In the genomic region with DNA sequence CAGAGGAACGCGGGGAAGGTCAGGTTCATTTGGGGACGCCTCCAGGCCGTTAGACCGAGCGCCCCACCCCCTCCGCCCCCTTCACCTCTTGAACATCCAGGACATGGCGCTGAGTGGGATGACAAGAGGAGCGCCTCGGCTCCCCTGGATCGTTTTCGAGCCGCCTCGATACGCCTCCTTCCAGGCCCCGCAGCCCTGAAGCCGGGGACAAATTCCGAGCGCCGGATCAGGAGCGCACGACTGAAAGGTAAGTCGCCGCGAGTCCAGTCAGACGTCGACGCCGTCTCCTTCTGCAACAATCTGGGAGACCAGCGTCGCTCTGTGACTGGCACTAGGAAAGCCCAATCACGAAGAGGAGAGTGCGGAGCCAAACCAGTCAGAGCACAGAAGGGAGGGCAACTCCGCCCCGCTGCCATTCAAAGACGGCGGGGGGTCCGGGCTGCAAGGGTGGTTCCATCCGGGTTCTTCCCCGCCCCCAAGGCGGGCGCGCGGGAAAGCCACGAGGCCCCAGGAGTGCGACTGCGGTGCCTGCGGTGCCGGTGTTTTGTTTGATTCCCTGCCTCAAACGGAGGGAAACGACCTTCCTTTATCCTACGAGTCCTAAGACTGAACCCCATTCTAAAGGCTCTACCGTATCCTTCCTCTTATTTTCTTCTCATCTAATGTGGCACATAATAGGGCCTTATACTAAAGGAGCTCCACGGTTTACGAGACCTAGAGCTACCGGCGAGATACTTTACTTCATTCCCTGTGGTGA, we compare ENCODE assay signal across 8 cellular contexts. TPM values are rescaled to one million over a fixed set of nuclear protein-coding genes. Genes with fewer than 3 reads are reported as not detected.
DNase-seq lines count a peak whose midpoint lies in the region; ATAC-seq and TF ChIP-seq lines count a peak whose summit lies in the region.

A gene with protein sequence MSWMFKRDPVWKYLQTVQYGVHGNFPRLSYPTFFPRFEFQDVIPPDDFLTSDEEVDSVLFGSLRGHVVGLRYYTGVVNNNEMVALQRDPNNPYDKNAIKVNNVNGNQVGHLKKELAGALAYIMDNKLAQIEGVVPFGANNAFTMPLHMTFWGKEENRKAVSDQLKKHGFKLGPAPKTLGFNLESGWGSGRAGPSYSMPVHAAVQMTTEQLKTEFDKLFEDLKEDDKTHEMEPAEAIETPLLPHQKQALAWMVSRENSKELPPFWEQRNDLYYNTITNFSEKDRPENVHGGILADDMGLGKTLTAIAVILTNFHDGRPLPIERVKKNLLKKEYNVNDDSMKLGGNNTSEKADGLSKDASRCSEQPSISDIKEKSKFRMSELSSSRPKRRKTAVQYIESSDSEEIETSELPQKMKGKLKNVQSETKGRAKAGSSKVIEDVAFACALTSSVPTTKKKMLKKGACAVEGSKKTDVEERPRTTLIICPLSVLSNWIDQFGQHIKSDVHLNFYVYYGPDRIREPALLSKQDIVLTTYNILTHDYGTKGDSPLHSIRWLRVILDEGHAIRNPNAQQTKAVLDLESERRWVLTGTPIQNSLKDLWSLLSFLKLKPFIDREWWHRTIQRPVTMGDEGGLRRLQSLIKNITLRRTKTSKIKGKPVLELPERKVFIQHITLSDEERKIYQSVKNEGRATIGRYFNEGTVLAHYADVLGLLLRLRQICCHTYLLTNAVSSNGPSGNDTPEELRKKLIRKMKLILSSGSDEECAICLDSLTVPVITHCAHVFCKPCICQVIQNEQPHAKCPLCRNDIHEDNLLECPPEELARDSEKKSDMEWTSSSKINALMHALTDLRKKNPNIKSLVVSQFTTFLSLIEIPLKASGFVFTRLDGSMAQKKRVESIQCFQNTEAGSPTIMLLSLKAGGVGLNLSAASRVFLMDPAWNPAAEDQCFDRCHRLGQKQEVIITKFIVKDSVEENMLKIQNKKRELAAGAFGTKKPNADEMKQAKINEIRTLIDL (minus strand): TSS at position 302 of the 757 bp plus-strand sequence. CDS start 197 bp downstream, at position 105.

- H3K4me3 ChIP-seq in lower leg skin (ENCODE audit: low read depth, poor library complexity, severe bottlenecking), result peak within 1 kb of the TSS; percentile 65

- peak within 1 kb of the TSS; percentile 90 for H3K4me3 Mint-ChIP-seq in activated CD4-positive, alpha-beta memory T cell treated with anti-CD3 and anti-CD28 coated beads, Interleukin-2, amount 10 ng/mL, durations not matched to agents 7 days and 5 days

- no peaks in the 10 kb centered on the region for H3K27me3 Mint-ChIP-seq in activated CD4-positive, alpha-beta memory T cell treated with anti-CD3 and anti-CD28 coated beads, Interleukin-2, amount 10 ng/mL, durations not matched to agents 7 days and 5 days

- peaks cover 27% of the 10 kb centered on the region for H3K4me1 Mint-ChIP-seq in activated CD4-positive, alpha-beta memory T cell treated with anti-CD3 and anti-CD28 coated beads, Interleukin-2, amount 10 ng/mL, durations not matched to agents 7 days and 5 days

- H3K9me3 Mint-ChIP-seq in activated CD4-positive, alpha-beta memory T cell treated with anti-CD3 and anti-CD28 coated beads, Interleukin-2, amount 10 ng/mL, durations not matched to agents 7 days and 5 days, result no peaks in the 10 kb centered on the region

- H3K36me3 Mint-ChIP-seq in activated CD4-positive, alpha-beta memory T cell treated with anti-CD3 and anti-CD28 coated beads, Interleukin-2, amount 10 ng/mL, durations not matched to agents 7 days and 5 days (ENCODE audit: low read depth), result peaks cover 8% of the 10 kb centered on the region

- CTCF ChIA-PET in activated CD4-positive, alpha-beta memory T cell treated with anti-CD3 and anti-CD28 coated beads, Interleukin-2, amount 10 ng/mL, durations not matched to agents 7 days and 5 days (lab: Charles Lee), result interaction anchor here (0.7 to 1.0 kb wide), 2 partner anchors 131 to 133 kb away, joined by 3 read pairs; no protein-coding TSS in a partner anchor

- POLR2A ChIA-PET in activated CD4-positive, alpha-beta memory T cell treated with anti-CD3 and anti-CD28 coated beads, Interleukin-2, amount 10 ng/mL, durations not matched to agents 7 days and 5 days (lab: Charles Lee), result interaction anchor here (0.9 to 1.6 kb wide), 4 partner anchors 44 to 94 kb away, joined by 3 to 7 read pairs (median 6); a partner anchor contains a TSS

- intact Hi-C loops in lower leg skin (cut with DNase I; ENCODE audit: low total_unique reads), result no loop called here

- 8% methylated on average over 54 of the region's 57 CpGs for WGBS in lower leg skin, 2 donors

- peak within 1 kb of the TSS; percentile 72 for H3K27ac Mint-ChIP-seq in activated CD4-positive, alpha-beta memory T cell treated with anti-CD3 and anti-CD28 coated beads, Interleukin-2, amount 10 ng/mL, durations not matched to agents 7 days and 5 days

- TF ChIP-seq CTCF in lower leg skin (IDR thresholded peaks at IDR 0.05), result no peak

- ATAC-seq in GM19372 (IDR thresholded peaks at IDR 0.05; ENCODE audit: low read depth, unreplicated experiment) (peak; percentile 98), HG03558 (IDR thresholded peaks at IDR 0.05; ENCODE audit: extremely low read depth, unreplicated experiment) (peak; percentile 99)

- DNase-seq in C1 segment of cervical spinal cord (lab: John Stamatoyannopoulos, UW), result peak; percentile 47 to 95 (median 92)
- peak; percentile 99 for DNase-seq in NCI-H82 (lab: John Stamatoyannopoulos, UW)
- DNase-seq in activated CD4-positive, alpha-beta memory T cell treated with anti-CD3 and anti-CD28 coated beads, Interleukin-2, amount 10 ng/mL, durations not matched to agents 7 days and 5 days, result peak; percentile 90
- peak; percentile 93 for DNase-seq in ecto neural progenitor cell (ENCODE audit: low spot score)
- DNase-seq in lower leg skin (ENCODE audit: low spot score in 2 of 2), result peak; percentile 93 to 97
- peak; percentile 79 to 87 for DNase-seq in stimulated activated CD4-positive, alpha-beta T cell treated with anti-CD3 and anti-CD28 coated beads, Interleukin-4, amount 100 ng/mL, for 48 hours (ENCODE audit: low read depth in 2 of 2)

- no peak for TF ChIP-seq POLR2A in lower leg skin (IDR thresholded peaks at IDR 0.05)

RNA-seq across cellular contexts. Expression of the gene that starts here (rescaled TPM):
- 10 to 100 TPM; 22.2 to 24.5 TPM for total RNA-seq in activated CD4-positive, alpha-beta memory T cell treated with anti-CD3 and anti-CD28 coated beads, Interleukin-2, amount 10 ng/mL, durations not matched to agents 7 days and 5 days
- total RNA-seq in lower leg skin, result 1 to 10 TPM; 3.3 to 7.7 (median 5.7) TPM

Comparison
In these comparisons a context has a peak if more than half of its experiments do, and no peak if none do; other contexts are left out.
1. Peak in every context shown above with its lines: DNase-seq, ATAC-seq and H3K4me3 ChIP-seq.